Comparison of ENCODE assay signal across 4 cellular contexts in genomic region chr1:184445997-184446396, GRCh38. TPM values are rescaled to one million over a fixed set of nuclear protein-coding genes. Genes with fewer than 3 reads are reported as not detected.
"Had no signal": no experiment of that assay in that cellular context is flagged by ENCODE, and none has a peak within 500 bp of the region (broad histone marks: within the 10 kb centered on the region; RNA-seq: fewer than 3 reads in every experiment).

No MANE protein-coding gene starts in this region.

- ATAC-seq: HepG2, K562 had no signal

- H3K4me3 ChIP-seq: K562 had no signal

- DNase-seq: IMR-90 had no signal

- H3K27ac ChIP-seq: HL-60 had no signal

RNA-seq across cellular contexts. Expression of gene C1orf21, which starts 59.2 kb away (rescaled TPM):
- total RNA-seq: HepG2 had no signal
- polyA plus RNA-seq: HepG2 had no signal
